1 cellular context compared by ENCODE assay signal in genomic region chr3:100708989-100709839, GRCh38.
TF ChIP-seq lines count a peak whose summit lies in the region.

Gene TFG (plus strand): TSS chr3:100709494. CDS start chr3:100713686, 4,192 bp downstream.

TF ChIP-seq in HepG2, 621 proteins besides CTCF, POLR2A, EP300 and RAD21 (continued from another document and continues in another):
- TF ChIP-seq ETV5 (CRISPR knock-in tag; IDR thresholded peaks at IDR 0.05; ENCODE audit: borderline replicate concordance) (peak; percentile 55; the same call in 1 of the 2 replicates), ZNF816 (CRISPR knock-in tag; IDR thresholded peaks at IDR 0.05; ENCODE audit: borderline replicate concordance) (peak; percentile 46; the same call in 1 of the 2 replicates), NFYC (CRISPR knock-in tag; IDR thresholded peaks at IDR 0.05) (peak; percentile 75), TCF7L2 (IDR thresholded peaks at IDR 0.05; ENCODE audit: low read depth, low read length) (no peak), SOX5 (CRISPR knock-in tag; IDR thresholded peaks at IDR 0.05; ENCODE audit: borderline replicate concordance) (0 out of 2 replicates have a peak, but pooled peaks have one; percentile 19), POLR2G (IDR thresholded peaks at IDR 0.05; ENCODE audit: low read depth, low read length) (peak; percentile 77), RCOR2 (CRISPR knock-in tag; IDR thresholded peaks at IDR 0.05) (no peak; the same call in 1 of the 2 replicates), SALL2 (CRISPR knock-in tag; IDR thresholded peaks at IDR 0.05) (peak; percentile 81), ZSCAN21 (CRISPR knock-in tag; IDR thresholded peaks at IDR 0.05; ENCODE audit: borderline replicate concordance) (peak; percentile 70; the same call in 1 of the 2 replicates), AGO2 (optimal IDR thresholded peaks at IDR 0.05; ENCODE audit: low read depth, low read length) (peak; percentile 74), ZNF616 (CRISPR knock-in tag; IDR thresholded peaks at IDR 0.05; ENCODE audit: low read depth) (no peak), ATM (IDR thresholded peaks at IDR 0.05; ENCODE audit: borderline replicate concordance) (no peak), ATF1 (CRISPR knock-in tag; IDR thresholded peaks at IDR 0.05) (peak; percentile 62; the same call in 1 of the 2 replicates), SNAPC2 (CRISPR knock-in tag; IDR thresholded peaks at IDR 0.05) (peak; percentile 85; the same call in 1 of the 2 replicates), ZNF563 (CRISPR knock-in tag; IDR thresholded peaks at IDR 0.05) (peak; percentile 89), MED8 (CRISPR knock-in tag; IDR thresholded peaks at IDR 0.05; ENCODE audit: insufficient replicate concordance) (peak; percentile 48), XBP1 (CRISPR knock-in tag; IDR thresholded peaks at IDR 0.05) (no peak), ZNF383 (CRISPR knock-in tag; IDR thresholded peaks at IDR 0.05; ENCODE audit: borderline replicate concordance) (no peak; the same call in 1 of the 2 replicates), ZKSCAN8 (CRISPR knock-in tag; IDR thresholded peaks at IDR 0.05; ENCODE audit: borderline replicate concordance) (peak; percentile 57; the same call in 1 of the 2 replicates), ZNF205 (CRISPR knock-in tag; IDR thresholded peaks at IDR 0.05) (no peak), ZNF652 (CRISPR knock-in tag; IDR thresholded peaks at IDR 0.05; ENCODE audit: borderline replicate concordance, low read depth) (no peak), CREB1 (IDR thresholded peaks at IDR 0.05) (peak; percentile 88), CREB1 (CRISPR knock-in tag; IDR thresholded peaks at IDR 0.05) (peak; percentile 91), DPF2 (CRISPR knock-in tag; IDR thresholded peaks at IDR 0.05; ENCODE audit: borderline replicate concordance, low read depth) (no peak), ZNF510 (CRISPR knock-in tag; IDR thresholded peaks at IDR 0.05; ENCODE audit: low read depth) (peak; percentile 55; the same call in 1 of the 2 replicates), POLR2AphosphoS5 (IDR thresholded peaks at IDR 0.05; ENCODE audit: low read depth, low read length) (peak; percentile 82), TAF1 (CRISPR knock-in tag; IDR thresholded peaks at IDR 0.05) (peak; percentile 66), KDM3A (CRISPR knock-in tag; IDR thresholded peaks at IDR 0.05; ENCODE audit: low read depth) (no peak), ZSCAN22 (CRISPR knock-in tag; IDR thresholded peaks at IDR 0.05) (no peak), PAX8 (CRISPR knock-in tag; IDR thresholded peaks at IDR 0.05; ENCODE audit: borderline replicate concordance) (no peak), ZNF281 (CRISPR knock-in tag; IDR thresholded peaks at IDR 0.05; ENCODE audit: borderline replicate concordance) (peak; percentile 72; the same call in 1 of the 2 replicates), SSRP1 (CRISPR knock-in tag; IDR thresholded peaks at IDR 0.05) (no peak), CBFB (CRISPR knock-in tag; IDR thresholded peaks at IDR 0.05) (0 out of 2 replicates have a peak, but pooled peaks have one; percentile 12), EEA1 (CRISPR knock-in tag; IDR thresholded peaks at IDR 0.05; ENCODE audit: borderline replicate concordance) (0 out of 2 replicates have a peak, but pooled peaks have one; percentile 19), ISX (CRISPR knock-in tag; conservative IDR thresholded peaks at IDR 0.05) (no peak), NFKBIZ (CRISPR knock-in tag; IDR thresholded peaks at IDR 0.05) (no peak), RBAK (CRISPR knock-in tag; IDR thresholded peaks at IDR 0.05) (no peak), SRY (CRISPR knock-in tag; IDR thresholded peaks at IDR 0.05) (0 out of 2 replicates have a peak, but pooled peaks have one; percentile 48)
- TF ChIP-seq, protein P1, sequence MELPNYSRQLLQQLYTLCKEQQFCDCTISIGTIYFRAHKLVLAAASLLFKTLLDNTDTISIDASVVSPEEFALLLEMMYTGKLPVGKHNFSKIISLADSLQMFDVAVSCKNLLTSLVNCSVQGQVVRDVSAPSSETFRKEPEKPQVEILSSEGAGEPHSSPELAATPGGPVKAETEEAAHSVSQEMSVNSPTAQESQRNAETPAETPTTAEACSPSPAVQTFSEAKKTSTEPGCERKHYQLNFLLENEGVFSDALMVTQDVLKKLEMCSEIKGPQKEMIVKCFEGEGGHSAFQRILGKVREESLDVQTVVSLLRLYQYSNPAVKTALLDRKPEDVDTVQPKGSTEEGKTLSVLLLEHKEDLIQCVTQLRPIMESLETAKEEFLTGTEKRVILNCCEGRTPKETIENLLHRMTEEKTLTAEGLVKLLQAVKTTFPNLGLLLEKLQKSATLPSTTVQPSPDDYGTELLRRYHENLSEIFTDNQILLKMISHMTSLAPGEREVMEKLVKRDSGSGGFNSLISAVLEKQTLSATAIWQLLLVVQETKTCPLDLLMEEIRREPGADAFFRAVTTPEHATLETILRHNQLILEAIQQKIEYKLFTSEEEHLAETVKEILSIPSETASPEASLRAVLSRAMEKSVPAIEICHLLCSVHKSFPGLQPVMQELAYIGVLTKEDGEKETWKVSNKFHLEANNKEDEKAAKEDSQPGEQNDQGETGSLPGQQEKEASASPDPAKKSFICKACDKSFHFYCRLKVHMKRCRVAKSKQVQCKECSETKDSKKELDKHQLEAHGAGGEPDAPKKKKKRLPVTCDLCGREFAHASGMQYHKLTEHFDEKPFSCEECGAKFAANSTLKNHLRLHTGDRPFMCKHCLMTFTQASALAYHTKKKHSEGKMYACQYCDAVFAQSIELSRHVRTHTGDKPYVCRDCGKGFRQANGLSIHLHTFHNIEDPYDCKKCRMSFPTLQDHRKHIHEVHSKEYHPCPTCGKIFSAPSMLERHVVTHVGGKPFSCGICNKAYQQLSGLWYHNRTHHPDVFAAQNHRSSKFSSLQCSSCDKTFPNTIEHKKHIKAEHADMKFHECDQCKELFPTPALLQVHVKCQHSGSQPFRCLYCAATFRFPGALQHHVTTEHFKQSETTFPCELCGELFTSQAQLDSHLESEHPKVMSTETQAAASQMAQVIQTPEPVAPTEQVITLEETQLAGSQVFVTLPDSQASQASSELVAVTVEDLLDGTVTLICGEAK (IDR thresholded peaks at IDR 0.05), result peak; percentile 53; the same call in 1 of the 2 replicates
- TF ChIP-seq, protein P1 (CRISPR knock-in tag; IDR thresholded peaks at IDR 0.05), result no peak; the same call in 1 of the 2 replicates
- TF ChIP-seq, protein P2, sequence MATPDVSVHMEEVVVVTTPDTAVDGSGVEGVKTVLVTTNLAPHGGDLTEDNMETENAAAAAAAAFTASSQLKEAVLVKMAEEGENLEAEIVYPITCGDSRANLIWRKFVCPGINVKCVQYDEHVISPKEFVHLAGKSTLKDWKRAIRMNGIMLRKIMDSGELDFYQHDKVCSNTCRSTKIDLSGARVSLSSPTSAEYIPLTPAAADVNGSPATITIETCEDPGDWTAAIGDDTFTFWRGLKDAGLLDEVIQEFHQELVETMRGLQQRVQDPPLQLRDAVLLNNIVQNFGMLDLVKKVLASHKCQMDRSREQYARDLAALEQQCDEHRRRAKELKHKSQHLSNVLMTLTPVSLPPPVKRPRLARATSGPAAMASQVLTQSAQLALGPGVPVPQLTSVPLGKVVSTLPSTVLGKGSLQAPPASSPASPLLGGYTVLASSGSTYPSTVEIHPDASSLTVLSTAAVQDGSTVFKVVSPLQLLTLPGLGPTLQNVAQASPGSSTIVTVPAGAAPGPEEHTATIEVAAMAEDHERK (CRISPR knock-in tag; IDR thresholded peaks at IDR 0.05; ENCODE audit: low read depth), result peak; percentile 63
- TF ChIP-seq, protein P3, sequence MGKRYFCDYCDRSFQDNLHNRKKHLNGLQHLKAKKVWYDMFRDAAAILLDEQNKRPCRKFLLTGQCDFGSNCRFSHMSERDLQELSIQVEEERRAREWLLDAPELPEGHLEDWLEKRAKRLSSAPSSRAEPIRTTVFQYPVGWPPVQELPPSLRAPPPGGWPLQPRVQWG (CRISPR knock-in tag; IDR thresholded peaks at IDR 0.05; ENCODE audit: borderline replicate concordance, low read depth), result no peak
- TF ChIP-seq, protein P4, sequence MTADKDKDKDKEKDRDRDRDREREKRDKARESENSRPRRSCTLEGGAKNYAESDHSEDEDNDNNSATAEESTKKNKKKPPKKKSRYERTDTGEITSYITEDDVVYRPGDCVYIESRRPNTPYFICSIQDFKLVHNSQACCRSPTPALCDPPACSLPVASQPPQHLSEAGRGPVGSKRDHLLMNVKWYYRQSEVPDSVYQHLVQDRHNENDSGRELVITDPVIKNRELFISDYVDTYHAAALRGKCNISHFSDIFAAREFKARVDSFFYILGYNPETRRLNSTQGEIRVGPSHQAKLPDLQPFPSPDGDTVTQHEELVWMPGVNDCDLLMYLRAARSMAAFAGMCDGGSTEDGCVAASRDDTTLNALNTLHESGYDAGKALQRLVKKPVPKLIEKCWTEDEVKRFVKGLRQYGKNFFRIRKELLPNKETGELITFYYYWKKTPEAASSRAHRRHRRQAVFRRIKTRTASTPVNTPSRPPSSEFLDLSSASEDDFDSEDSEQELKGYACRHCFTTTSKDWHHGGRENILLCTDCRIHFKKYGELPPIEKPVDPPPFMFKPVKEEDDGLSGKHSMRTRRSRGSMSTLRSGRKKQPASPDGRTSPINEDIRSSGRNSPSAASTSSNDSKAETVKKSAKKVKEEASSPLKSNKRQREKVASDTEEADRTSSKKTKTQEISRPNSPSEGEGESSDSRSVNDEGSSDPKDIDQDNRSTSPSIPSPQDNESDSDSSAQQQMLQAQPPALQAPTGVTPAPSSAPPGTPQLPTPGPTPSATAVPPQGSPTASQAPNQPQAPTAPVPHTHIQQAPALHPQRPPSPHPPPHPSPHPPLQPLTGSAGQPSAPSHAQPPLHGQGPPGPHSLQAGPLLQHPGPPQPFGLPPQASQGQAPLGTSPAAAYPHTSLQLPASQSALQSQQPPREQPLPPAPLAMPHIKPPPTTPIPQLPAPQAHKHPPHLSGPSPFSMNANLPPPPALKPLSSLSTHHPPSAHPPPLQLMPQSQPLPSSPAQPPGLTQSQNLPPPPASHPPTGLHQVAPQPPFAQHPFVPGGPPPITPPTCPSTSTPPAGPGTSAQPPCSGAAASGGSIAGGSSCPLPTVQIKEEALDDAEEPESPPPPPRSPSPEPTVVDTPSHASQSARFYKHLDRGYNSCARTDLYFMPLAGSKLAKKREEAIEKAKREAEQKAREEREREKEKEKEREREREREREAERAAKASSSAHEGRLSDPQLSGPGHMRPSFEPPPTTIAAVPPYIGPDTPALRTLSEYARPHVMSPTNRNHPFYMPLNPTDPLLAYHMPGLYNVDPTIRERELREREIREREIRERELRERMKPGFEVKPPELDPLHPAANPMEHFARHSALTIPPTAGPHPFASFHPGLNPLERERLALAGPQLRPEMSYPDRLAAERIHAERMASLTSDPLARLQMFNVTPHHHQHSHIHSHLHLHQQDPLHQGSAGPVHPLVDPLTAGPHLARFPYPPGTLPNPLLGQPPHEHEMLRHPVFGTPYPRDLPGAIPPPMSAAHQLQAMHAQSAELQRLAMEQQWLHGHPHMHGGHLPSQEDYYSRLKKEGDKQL (CRISPR knock-in tag; IDR thresholded peaks at IDR 0.05; ENCODE audit: low read depth), result no peak
